30 cellular contexts compared by ENCODE assay signal in genomic region chr1:62924983-62925790, GRCh38.
"Had no signal": no experiment of that assay in that cellular context is flagged by ENCODE, and none has a peak within 500 bp of the region (broad histone marks: within the 10 kb centered on the region; RNA-seq: fewer than 3 reads in every experiment).

No MANE protein-coding gene starts in this region.

- H3K27ac ChIP-seq: adrenal gland, ascending aorta, body of pancreas, brain microvascular endothelial cell, breast epithelium, cardiac muscle cell had no signal

- H3K9me3 ChIP-seq: adrenal gland, ascending aorta, body of pancreas had no signal

- H3K36me3 ChIP-seq: adrenal gland, ascending aorta, brain microvascular endothelial cell, breast epithelium, cardiac muscle cell had no signal

- H3K4me3 ChIP-seq: adrenal gland, ascending aorta, body of pancreas, breast epithelium, cardiac muscle cell had no signal

- H3K4me1 ChIP-seq: adrenal gland, ascending aorta, body of pancreas, breast epithelium had no signal

- H3K27me3 ChIP-seq: ascending aorta, body of pancreas, brain microvascular endothelial cell, cardiac muscle cell had no signal

- DNase-seq: activated effector memory CD4-positive, alpha-beta T cell treated with anti-CD3 and anti-CD28 coated beads, Interleukin-2, amount 50 U/mL, for 16 hours; activated effector memory CD4-positive, alpha-beta T cell treated with Interleukin-2 at 50 U/mL for 16 hours; activated gamma-delta T cell; activated gamma-delta T cell treated with Interleukin-2 at 50 U/mL for 16 hours; activated naive CD4-positive, alpha-beta T cell; activated naive CD4-positive, alpha-beta T cell treated with anti-CD3 and anti-CD28 coated beads for 36 hours; activated naive CD4-positive, alpha-beta T cell treated with anti-CD3 and anti-CD28 coated beads, Interleukin-2, amount 10 ng/mL, durations not matched to agents 7 days and 5 days; activated naive CD4-positive, alpha-beta T cell treated with anti-CD3 and anti-CD28 coated beads, Interleukin-2, amount 50 U/mL, for 16 hours; activated naive CD4-positive, alpha-beta T cell treated with Interleukin-2 at 50 U/mL for 16 hours; activated naive CD8-positive, alpha-beta T cell treated with anti-CD3 and anti-CD28 coated beads for 36 hours; activated naive CD8-positive, alpha-beta T cell treated with anti-CD3 and anti-CD28 coated beads, Interleukin-2, amount 10 ng/mL, durations not matched to agents 7 days and 5 days; activated naive CD8-positive, alpha-beta T cell treated with anti-CD3 and anti-CD28 coated beads, Interleukin-2, amount 50 U/mL, for 24 hours; activated T-cell treated with anti-CD3 and anti-CD28 coated beads, Interleukin-2, amount 50 U/mL, for 1 hour; activated T-cell treated with anti-CD3 and anti-CD28 coated beads, Interleukin-2, amount 50 U/mL, for 24 hours; activated T-cell treated with anti-CD3 and anti-CD28 coated beads, Interleukin-2, amount 50 U/mL, for 4 hours; activated T-cell treated with anti-CD3 and anti-CD28 coated beads, Interleukin-2, amount 50 U/mL, for 48 hours; activated T-cell treated with anti-CD3 and anti-CD28 coated beads, Interleukin-2, amount 50 U/mL, for 72 hours; adrenal gland; amniotic stem cell; amygdala; anterior cingulate cortex; aorta; body of pancreas; brain microvascular endothelial cell; caudate nucleus; central memory CD4-positive, alpha-beta T cell; cerebellar nuclear complex had no signal
